Comparison of ENCODE assay signal across 26 cellular contexts in genomic region chr22:20176421-20177060, GRCh38. TPM values are rescaled to one million over a fixed set of nuclear protein-coding genes. Genes with fewer than 3 reads are reported as not detected.
"Had no signal": no experiment of that assay in that cellular context is flagged by ENCODE, and none has a peak within 500 bp of the region (broad histone marks: within the 10 kb centered on the region; RNA-seq: fewer than 3 reads in every experiment).

No MANE protein-coding gene starts in this region.

- H3K4me3 ChIP-seq: SK-N-MC had no signal

- FAIRE-seq: astrocyte had no signal

- ATAC-seq: activated CD4-positive, alpha-beta T cell treated with anti-CD3 and anti-CD28 coated beads for 36 hours; activated T-helper 17 cell treated with anti-CD3 and anti-CD28 coated beads, Interleukin-2, amount 50 U/mL, for 72 hours had no signal

- H3K27ac ChIP-seq: VCaP had no signal

- DNase-seq: activated CD4-positive, alpha-beta memory T cell treated with anti-CD3 and anti-CD28 coated beads, Interleukin-2, amount 10 ng/mL, durations not matched to agents 7 days and 5 days; activated CD4-positive, alpha-beta T cell treated with anti-CD3 and anti-CD28 coated beads for 36 hours; activated CD4-positive, alpha-beta T cell treated with anti-CD3 and anti-CD28 coated beads, Interleukin-2, amount 50 U/mL, for 1 hour; activated gamma-delta T cell; activated naive CD4-positive, alpha-beta T cell treated with anti-CD3 and anti-CD28 coated beads for 36 hours; activated T-cell treated with anti-CD3 and anti-CD28 coated beads for 4 hours; activated T-cell treated with anti-CD3 and anti-CD28 coated beads, Interleukin-2, amount 50 U/mL, for 48 hours; amygdala; Kasumi-1; KBM-7; NCI-H1105 treated with DMSO at 0.1 percent for 48 hours; NCI-H146; NCI-H2029; NCI-H2107; NCI-H446; NCI-H526; NCI-H82; SIG-M5; T-helper 1 cell had no signal

RNA-seq across cellular contexts. Expression of gene CCDC188, which starts 25.7 kb away (rescaled TPM):
- total RNA-seq: activated CD4-positive, alpha-beta T cell treated with anti-CD3 and anti-CD28 coated beads for 36 hours; activated CD8-positive, alpha-beta memory T cell treated with anti-CD3 and anti-CD28 coated beads for 36 hours; activated naive CD4-positive, alpha-beta T cell treated with anti-CD3 and anti-CD28 coated beads for 36 hours; astrocyte; OCI-LY7; RPMI7951 had no signal
